ENCODE assay signal across 3 cellular contexts in genomic region chr14:24595046-24595808, GRCh38.
TF ChIP-seq lines count a peak whose summit lies in the region.

No MANE protein-coding gene starts in this region.

TF ChIP-seq in HEK293, 187 proteins besides CTCF, POLR2A, EP300 and RAD21:
- TF ChIP-seq ZNF398 (tag by site-specific recombination; IDR thresholded peaks at IDR 0.05) (0 out of 2 replicates have a peak, but pooled peaks have one; percentile 28), KLF17 (tag by site-specific recombination; IDR thresholded peaks at IDR 0.05) (no peak), ZNF776 (tag by site-specific recombination; IDR thresholded peaks at IDR 0.05; ENCODE audit: borderline replicate concordance) (no peak), ZNF585B (tag by site-specific recombination; IDR thresholded peaks at IDR 0.05) (no peak), HOXD13 (CRISPR knock-in tag; IDR thresholded peaks at IDR 0.05; ENCODE audit: borderline replicate concordance) (no peak)
TF ChIP-seq in HEK293: peak in this region for 1.

TF ChIP-seq in K562, 482 proteins besides CTCF, POLR2A, EP300 and RAD21:
- no peak for TF ChIP-seq GATAD2B (IDR thresholded peaks at IDR 0.05; ENCODE audit: borderline replicate concordance)
- no peak for TF ChIP-seq ZFP1 (CRISPR knock-in tag; IDR thresholded peaks at IDR 0.05)
- TF ChIP-seq YY1 (IDR thresholded peaks at IDR 0.05; ENCODE audit: borderline replicate concordance in 1 of 3, control insufficient read depth in 1 of 3, extremely low read depth in 1 of 3, insufficient read depth in 3 of 3, insufficient read length in 1 of 3, insufficient replicate concordance in 2 of 3, low read depth in 1 of 3, low read length in 2 of 3) = no peak
- TF ChIP-seq ZHX1 (conservative IDR thresholded peaks at IDR 0.05; ENCODE audit: low read length) = no peak
- TF ChIP-seq E2F1 (CRISPR knock-in tag; IDR thresholded peaks at IDR 0.05) = no peak
- TF ChIP-seq RBM34 (IDR thresholded peaks at IDR 0.05; ENCODE audit: borderline replicate concordance, insufficient read depth, low read length) = no peak
- peak; percentile 23; the same call in 1 of the 2 replicates for TF ChIP-seq NFIC (IDR thresholded peaks at IDR 0.05)
- TF ChIP-seq CBFA2T3 (IDR thresholded peaks at IDR 0.05) = no peak
- no peak for TF ChIP-seq ZBTB1 (CRISPR knock-in tag; IDR thresholded peaks at IDR 0.05; ENCODE audit: borderline replicate concordance, low read depth)
- peak; percentile 88 for TF ChIP-seq ZFP36 (IDR thresholded peaks at IDR 0.05; ENCODE audit: low read depth, low read length, partially characterized antibody)
- no peak for TF ChIP-seq HLTF (IDR thresholded peaks at IDR 0.05)

TF ChIP-seq in GM23338, 12 proteins besides CTCF, POLR2A, EP300 and RAD21:
- TF ChIP-seq CREB1 (CRISPR knock-in tag; IDR thresholded peaks at IDR 0.05; ENCODE audit: low read depth) (no peak), ZNF331 (CRISPR knock-in tag; IDR thresholded peaks at IDR 0.05; ENCODE audit: low read depth) (no peak), ZNF114 (CRISPR knock-in tag; IDR thresholded peaks at IDR 0.05) (no peak), NANOG (IDR thresholded peaks at IDR 0.05; ENCODE audit: borderline replicate concordance) (no peak), EZH2 (IDR thresholded peaks at IDR 0.05; ENCODE audit: low read depth, unreplicated experiment) (no peak), ZNF462 (CRISPR knock-in tag; IDR thresholded peaks at IDR 0.05) (no peak), POLR2AphosphoS5 (IDR thresholded peaks at IDR 0.05; ENCODE audit: low read depth) (no peak), ETS1 (IDR thresholded peaks at IDR 0.05) (no peak), EZH2phosphoT487 (IDR thresholded peaks at IDR 0.05; ENCODE audit: unreplicated experiment) (no peak), STAT1 (IDR thresholded peaks at IDR 0.05; ENCODE audit: unreplicated experiment) (no peak)
